Comparison of ENCODE assay signal across 1 cellular context in the genomic region with DNA sequence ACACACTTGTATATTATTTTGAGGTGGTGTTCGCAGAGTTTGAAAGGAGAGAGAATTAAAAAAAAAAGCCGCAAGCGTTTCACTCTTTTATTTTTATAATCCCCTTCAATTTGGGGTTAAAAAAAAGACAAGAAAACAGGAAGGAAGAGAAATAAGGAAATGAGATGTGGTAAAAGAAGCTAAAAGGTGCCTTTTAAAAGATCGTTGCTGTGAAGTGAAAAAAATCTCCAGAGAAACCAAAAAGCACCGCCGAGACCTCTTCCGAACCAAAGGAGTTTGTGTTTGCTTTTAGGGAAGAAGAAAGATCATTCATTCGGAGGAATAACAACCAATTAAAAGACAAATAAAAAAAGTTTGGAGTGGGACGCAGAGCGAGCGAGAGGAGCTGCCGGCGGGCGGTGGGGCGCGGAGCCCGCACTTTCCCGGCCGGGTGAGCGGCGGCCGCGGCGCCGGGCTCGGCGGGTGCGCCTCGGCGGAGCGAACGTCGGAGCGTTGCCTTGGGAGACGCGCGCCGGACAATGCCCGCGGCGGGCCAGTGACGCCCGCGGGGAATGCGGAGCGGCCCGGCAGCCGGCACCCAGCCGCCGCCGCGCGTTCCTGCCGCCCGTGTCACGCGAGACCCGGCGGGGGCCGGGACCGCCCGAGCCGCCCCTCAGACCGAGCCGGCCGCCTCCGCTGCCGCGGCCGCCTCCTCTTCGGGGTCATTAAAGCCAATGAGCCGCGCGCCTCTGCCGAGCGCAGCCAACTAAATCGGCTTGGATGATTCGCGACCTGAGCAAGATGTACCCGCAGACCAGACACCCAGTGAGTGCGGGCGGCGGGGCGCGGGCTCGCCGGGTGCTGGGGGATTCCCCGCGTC.
TF ChIP-seq lines count a peak whose summit lies in the region.

No MANE protein-coding gene starts in this region.

TF ChIP-seq in GM12878, 131 proteins besides CTCF, POLR2A, EP300 and RAD21 (continued from another document and continues in another):
- TF ChIP-seq, protein P1, sequence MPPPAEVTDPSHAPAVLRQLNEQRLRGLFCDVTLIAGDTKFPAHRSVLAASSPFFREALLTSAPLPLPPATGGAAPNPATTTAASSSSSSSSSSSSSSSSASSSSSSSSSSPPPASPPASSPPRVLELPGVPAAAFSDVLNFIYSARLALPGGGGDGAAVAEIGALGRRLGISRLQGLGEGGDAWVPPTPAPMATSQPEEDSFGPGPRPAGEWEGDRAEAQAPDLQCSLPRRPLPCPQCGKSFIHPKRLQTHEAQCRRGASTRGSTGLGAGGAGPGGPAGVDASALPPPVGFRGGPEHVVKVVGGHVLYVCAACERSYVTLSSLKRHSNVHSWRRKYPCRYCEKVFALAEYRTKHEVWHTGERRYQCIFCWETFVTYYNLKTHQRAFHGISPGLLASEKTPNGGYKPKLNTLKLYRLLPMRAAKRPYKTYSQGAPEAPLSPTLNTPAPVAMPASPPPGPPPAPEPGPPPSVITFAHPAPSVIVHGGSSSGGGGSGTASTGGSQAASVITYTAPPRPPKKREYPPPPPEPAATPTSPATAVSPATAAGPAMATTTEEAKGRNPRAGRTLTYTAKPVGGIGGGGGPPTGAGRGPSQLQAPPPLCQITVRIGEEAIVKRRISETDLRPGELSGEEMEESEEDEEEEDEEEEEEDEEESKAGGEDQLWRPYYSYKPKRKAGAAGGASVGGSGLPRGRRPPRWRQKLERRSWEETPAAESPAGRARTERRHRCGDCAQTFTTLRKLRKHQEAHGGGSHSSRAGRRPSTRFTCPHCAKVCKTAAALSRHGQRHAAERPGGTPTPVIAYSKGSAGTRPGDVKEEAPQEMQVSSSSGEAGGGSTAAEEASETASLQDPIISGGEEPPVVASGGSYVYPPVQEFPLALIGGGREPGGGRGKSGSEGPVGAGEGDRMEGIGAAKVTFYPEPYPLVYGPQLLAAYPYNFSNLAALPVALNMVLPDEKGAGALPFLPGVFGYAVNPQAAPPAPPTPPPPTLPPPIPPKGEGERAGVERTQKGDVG (CRISPR knock-in tag; IDR thresholded peaks at IDR 0.05): no peak
- no peak for TF ChIP-seq SMC3 (IDR thresholded peaks at IDR 0.05; ENCODE audit: borderline replicate concordance, low read length)
- TF ChIP-seq HDAC6 (IDR thresholded peaks at IDR 0.05; ENCODE audit: unreplicated experiment): no peak
- TF ChIP-seq CBFB (IDR thresholded peaks at IDR 0.05; ENCODE audit: low read depth): no peak
- TF ChIP-seq, protein P2, sequence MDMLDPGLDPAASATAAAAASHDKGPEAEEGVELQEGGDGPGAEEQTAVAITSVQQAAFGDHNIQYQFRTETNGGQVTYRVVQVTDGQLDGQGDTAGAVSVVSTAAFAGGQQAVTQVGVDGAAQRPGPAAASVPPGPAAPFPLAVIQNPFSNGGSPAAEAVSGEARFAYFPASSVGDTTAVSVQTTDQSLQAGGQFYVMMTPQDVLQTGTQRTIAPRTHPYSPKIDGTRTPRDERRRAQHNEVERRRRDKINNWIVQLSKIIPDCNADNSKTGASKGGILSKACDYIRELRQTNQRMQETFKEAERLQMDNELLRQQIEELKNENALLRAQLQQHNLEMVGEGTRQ (IDR thresholded peaks at IDR 0.05; ENCODE audit: borderline replicate concordance, low read depth, low read length): no peak
- TF ChIP-seq MEF2A (IDR thresholded peaks at IDR 0.05; ENCODE audit: insufficient read depth, low read depth, low read length): 0 out of 2 replicates have a peak, but pooled peaks have one; percentile 46
- TF ChIP-seq MTA2 (IDR thresholded peaks at IDR 0.05; ENCODE audit: low read depth): peak; percentile 49
- TF ChIP-seq, protein P3, sequence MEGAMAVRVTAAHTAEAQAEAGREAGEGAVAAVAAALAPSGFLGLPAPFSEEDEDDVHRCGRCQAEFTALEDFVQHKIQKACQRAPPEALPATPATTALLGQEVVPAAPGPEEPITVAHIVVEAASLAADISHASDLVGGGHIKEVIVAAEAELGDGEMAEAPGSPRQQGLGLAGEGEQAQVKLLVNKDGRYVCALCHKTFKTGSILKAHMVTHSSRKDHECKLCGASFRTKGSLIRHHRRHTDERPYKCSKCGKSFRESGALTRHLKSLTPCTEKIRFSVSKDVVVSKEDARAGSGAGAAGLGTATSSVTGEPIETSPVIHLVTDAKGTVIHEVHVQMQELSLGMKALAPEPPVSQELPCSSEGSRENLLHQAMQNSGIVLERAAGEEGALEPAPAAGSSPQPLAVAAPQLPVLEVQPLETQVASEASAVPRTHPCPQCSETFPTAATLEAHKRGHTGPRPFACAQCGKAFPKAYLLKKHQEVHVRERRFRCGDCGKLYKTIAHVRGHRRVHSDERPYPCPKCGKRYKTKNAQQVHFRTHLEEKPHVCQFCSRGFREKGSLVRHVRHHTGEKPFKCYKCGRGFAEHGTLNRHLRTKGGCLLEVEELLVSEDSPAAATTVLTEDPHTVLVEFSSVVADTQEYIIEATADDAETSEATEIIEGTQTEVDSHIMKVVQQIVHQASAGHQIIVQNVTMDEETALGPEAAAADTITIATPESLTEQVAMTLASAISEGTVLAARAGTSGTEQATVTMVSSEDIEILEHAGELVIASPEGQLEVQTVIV (IDR thresholded peaks at IDR 0.05; ENCODE audit: borderline replicate concordance, partially characterized antibody): no peak
- TF ChIP-seq YY1 (IDR thresholded peaks at IDR 0.05; ENCODE audit: low read depth, low read length): no peak
- TF ChIP-seq POLR2AphosphoS2 (IDR thresholded peaks at IDR 0.05; ENCODE audit: low read depth, low read length): no peak
- no peak for TF ChIP-seq POLR2AphosphoS5 (IDR thresholded peaks at IDR 0.05; ENCODE audit: low read length)
- peak; percentile 51 for TF ChIP-seq MEF2B (IDR thresholded peaks at IDR 0.05; ENCODE audit: partially characterized antibody, poor library complexity, severe bottlenecking)
- no peak for TF ChIP-seq CREM (IDR thresholded peaks at IDR 0.05; ENCODE audit: low read depth)
- TF ChIP-seq HDGF (IDR thresholded peaks at IDR 0.05): no peak
- peak; percentile 33; the same call in 1 of the 2 replicates for TF ChIP-seq NR2F1 (conservative IDR thresholded peaks at IDR 0.05)
- TF ChIP-seq, protein P4, sequence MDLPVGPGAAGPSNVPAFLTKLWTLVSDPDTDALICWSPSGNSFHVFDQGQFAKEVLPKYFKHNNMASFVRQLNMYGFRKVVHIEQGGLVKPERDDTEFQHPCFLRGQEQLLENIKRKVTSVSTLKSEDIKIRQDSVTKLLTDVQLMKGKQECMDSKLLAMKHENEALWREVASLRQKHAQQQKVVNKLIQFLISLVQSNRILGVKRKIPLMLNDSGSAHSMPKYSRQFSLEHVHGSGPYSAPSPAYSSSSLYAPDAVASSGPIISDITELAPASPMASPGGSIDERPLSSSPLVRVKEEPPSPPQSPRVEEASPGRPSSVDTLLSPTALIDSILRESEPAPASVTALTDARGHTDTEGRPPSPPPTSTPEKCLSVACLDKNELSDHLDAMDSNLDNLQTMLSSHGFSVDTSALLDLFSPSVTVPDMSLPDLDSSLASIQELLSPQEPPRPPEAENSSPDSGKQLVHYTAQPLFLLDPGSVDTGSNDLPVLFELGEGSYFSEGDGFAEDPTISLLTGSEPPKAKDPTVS (IDR thresholded peaks at IDR 0.05; ENCODE audit: low read depth, low read length): no peak
- TF ChIP-seq TCF3 (IDR thresholded peaks at IDR 0.05; ENCODE audit: borderline replicate concordance, insufficient read depth, low read depth, low read length): no peak
- TF ChIP-seq ZNF207 (IDR thresholded peaks at IDR 0.05; ENCODE audit: borderline replicate concordance): no peak
- TF ChIP-seq, protein P5, sequence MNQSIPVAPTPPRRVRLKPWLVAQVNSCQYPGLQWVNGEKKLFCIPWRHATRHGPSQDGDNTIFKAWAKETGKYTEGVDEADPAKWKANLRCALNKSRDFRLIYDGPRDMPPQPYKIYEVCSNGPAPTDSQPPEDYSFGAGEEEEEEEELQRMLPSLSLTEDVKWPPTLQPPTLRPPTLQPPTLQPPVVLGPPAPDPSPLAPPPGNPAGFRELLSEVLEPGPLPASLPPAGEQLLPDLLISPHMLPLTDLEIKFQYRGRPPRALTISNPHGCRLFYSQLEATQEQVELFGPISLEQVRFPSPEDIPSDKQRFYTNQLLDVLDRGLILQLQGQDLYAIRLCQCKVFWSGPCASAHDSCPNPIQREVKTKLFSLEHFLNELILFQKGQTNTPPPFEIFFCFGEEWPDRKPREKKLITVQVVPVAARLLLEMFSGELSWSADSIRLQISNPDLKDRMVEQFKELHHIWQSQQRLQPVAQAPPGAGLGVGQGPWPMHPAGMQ (IDR thresholded peaks at IDR 0.05; ENCODE audit: borderline replicate concordance): no peak
- TF ChIP-seq CHD4 (IDR thresholded peaks at IDR 0.05): no peak
- TF ChIP-seq FOXM1 (IDR thresholded peaks at IDR 0.05; ENCODE audit: low read depth, low read length): no peak; the same call in 1 of the 2 replicates
- TF ChIP-seq PML (IDR thresholded peaks at IDR 0.05; ENCODE audit: low read length): no peak
- TF ChIP-seq, protein P6, sequence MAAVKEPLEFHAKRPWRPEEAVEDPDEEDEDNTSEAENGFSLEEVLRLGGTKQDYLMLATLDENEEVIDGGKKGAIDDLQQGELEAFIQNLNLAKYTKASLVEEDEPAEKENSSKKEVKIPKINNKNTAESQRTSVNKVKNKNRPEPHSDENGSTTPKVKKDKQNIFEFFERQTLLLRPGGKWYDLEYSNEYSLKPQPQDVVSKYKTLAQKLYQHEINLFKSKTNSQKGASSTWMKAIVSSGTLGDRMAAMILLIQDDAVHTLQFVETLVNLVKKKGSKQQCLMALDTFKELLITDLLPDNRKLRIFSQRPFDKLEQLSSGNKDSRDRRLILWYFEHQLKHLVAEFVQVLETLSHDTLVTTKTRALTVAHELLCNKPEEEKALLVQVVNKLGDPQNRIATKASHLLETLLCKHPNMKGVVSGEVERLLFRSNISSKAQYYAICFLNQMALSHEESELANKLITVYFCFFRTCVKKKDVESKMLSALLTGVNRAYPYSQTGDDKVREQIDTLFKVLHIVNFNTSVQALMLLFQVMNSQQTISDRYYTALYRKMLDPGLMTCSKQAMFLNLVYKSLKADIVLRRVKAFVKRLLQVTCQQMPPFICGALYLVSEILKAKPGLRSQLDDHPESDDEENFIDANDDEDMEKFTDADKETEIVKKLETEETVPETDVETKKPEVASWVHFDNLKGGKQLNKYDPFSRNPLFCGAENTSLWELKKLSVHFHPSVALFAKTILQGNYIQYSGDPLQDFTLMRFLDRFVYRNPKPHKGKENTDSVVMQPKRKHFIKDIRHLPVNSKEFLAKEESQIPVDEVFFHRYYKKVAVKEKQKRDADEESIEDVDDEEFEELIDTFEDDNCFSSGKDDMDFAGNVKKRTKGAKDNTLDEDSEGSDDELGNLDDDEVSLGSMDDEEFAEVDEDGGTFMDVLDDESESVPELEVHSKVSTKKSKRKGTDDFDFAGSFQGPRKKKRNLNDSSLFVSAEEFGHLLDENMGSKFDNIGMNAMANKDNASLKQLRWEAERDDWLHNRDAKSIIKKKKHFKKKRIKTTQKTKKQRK (IDR thresholded peaks at IDR 0.05; ENCODE audit: low read depth, low read length): no peak
- TF ChIP-seq SP1 (IDR thresholded peaks at IDR 0.05; ENCODE audit: low read depth, low read length): no peak
- TF ChIP-seq BMI1 (IDR thresholded peaks at IDR 0.05; ENCODE audit: borderline replicate concordance): no peak
- peak; percentile 68 for TF ChIP-seq ZNF384 (IDR thresholded peaks at IDR 0.05; ENCODE audit: borderline replicate concordance, low read depth, low read length)
- peak; percentile 19; the same call in 1 of the 2 replicates for TF ChIP-seq ATF7 (IDR thresholded peaks at IDR 0.05; ENCODE audit: low read depth)
- TF ChIP-seq RUNX3 (IDR thresholded peaks at IDR 0.05; ENCODE audit: low read length): peak; percentile 59
- TF ChIP-seq, protein P7, sequence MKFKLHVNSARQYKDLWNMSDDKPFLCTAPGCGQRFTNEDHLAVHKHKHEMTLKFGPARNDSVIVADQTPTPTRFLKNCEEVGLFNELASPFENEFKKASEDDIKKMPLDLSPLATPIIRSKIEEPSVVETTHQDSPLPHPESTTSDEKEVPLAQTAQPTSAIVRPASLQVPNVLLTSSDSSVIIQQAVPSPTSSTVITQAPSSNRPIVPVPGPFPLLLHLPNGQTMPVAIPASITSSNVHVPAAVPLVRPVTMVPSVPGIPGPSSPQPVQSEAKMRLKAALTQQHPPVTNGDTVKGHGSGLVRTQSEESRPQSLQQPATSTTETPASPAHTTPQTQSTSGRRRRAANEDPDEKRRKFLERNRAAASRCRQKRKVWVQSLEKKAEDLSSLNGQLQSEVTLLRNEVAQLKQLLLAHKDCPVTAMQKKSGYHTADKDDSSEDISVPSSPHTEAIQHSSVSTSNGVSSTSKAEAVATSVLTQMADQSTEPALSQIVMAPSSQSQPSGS (IDR thresholded peaks at IDR 0.05; ENCODE audit: low read length): no peak; the same call in 1 of the 2 replicates
- TF ChIP-seq ESRRA (IDR thresholded peaks at IDR 0.05; ENCODE audit: low read length): no peak
- TF ChIP-seq, protein P8, sequence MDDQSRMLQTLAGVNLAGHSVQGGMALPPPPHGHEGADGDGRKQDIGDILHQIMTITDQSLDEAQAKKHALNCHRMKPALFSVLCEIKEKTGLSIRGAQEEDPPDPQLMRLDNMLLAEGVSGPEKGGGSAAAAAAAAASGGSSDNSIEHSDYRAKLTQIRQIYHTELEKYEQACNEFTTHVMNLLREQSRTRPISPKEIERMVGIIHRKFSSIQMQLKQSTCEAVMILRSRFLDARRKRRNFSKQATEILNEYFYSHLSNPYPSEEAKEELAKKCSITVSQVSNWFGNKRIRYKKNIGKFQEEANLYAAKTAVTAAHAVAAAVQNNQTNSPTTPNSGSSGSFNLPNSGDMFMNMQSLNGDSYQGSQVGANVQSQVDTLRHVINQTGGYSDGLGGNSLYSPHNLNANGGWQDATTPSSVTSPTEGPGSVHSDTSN (IDR thresholded peaks at IDR 0.05; ENCODE audit: insufficient replicate concordance, low read depth, low read length): no peak
- no peak for TF ChIP-seq NR2C2 (IDR thresholded peaks at IDR 0.05; ENCODE audit: borderline replicate concordance, control insufficient read depth, insufficient read length, low read depth)
- TF ChIP-seq YBX1 (IDR thresholded peaks at IDR 0.05): no peak
- TF ChIP-seq ZNF217 (IDR thresholded peaks at IDR 0.05): 0 out of 2 replicates have a peak, but pooled peaks have one; percentile 73
